ENCODE assay signal across 26 cellular contexts in the genomic region with DNA sequence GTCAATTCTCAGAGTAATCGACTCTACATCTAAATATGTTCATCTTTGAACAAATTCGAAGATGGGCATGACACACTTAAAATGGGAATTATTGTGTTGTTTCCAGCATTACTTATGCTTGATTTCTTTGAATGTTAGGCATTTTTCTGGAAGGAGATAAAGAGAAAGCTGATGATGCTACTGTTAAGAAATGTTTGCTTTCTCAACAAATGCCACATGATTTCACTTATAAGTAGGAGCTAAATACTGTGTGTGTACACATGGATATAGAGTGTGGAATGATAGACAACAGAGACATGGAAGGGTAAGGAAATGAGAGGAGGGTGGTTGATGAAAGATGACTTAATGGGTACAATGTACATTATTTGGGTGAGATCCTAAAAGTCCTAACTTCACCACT.
A peak's percentile ranks its signal among the peaks of the same experiment; 100 is the strongest.
DNase-seq lines count a peak whose midpoint lies in the region; ATAC-seq and TF ChIP-seq lines count a peak whose summit lies in the region.
"Had no signal": no experiment of that assay in that cellular context is flagged by ENCODE, and none has a peak within 500 bp of the region (broad histone marks: within the 10 kb centered on the region; RNA-seq: fewer than 3 reads in every experiment).

No MANE protein-coding gene starts in this region.

- peaks cover 3% of the 10 kb centered on the region for H3K36me3 Mint-ChIP-seq in endodermal cell (ENCODE audit: low read depth)
- H3K36me3 Mint-ChIP-seq: naive B cell had no signal

- ATAC-seq in HG03025 (IDR thresholded peaks at IDR 0.05; ENCODE audit: low FRiP score, unreplicated experiment) (no peak), HG03520 (IDR thresholded peaks at IDR 0.05; ENCODE audit: unreplicated experiment) (no peak)
- ATAC-seq: activated CD8-positive, alpha-beta T cell treated with anti-CD3 and anti-CD28 coated beads, Interleukin-2, amount 10 ng/mL, durations not matched to agents 7 days and 5 days; HCT116; Right ventricle myocardium inferior had no signal

- no peaks in the 10 kb centered on the region for H3K27me3 Mint-ChIP-seq in endodermal cell (ENCODE audit: insufficient read depth)

- peak overlapping the region; percentile 54 for H3K27ac ChIP-seq in SJSA1
- H3K27ac ChIP-seq in endodermal cell (ENCODE audit: low read depth, low read length), result no peak overlapping the region
- H3K27ac ChIP-seq: BLaER1, dorsolateral prefrontal cortex had no signal

- H3K4me3 ChIP-seq in SJSA1, result no peak overlapping the region
- H3K4me3 ChIP-seq in endodermal cell (ENCODE audit: low read length), result peak overlapping the region; percentile 65
- H3K4me3 ChIP-seq: BLaER1, dorsolateral prefrontal cortex had no signal

- no peak for TF ChIP-seq CTCF in endodermal cell (conservative IDR thresholded peaks at IDR 0.05)

- H3K27me3 ChIP-seq in SJSA1 (replicated peaks) (no peaks in the 10 kb centered on the region), endodermal cell (ENCODE audit: control insufficient read depth, insufficient read depth, low read length, poor library complexity, severe bottlenecking) (no peaks in the 10 kb centered on the region)
- H3K27me3 ChIP-seq: BLaER1, dorsolateral prefrontal cortex had no signal

- H3K4me1 ChIP-seq in SJSA1 (replicated peaks) (peaks cover 27% of the 10 kb centered on the region), endodermal cell (ENCODE audit: control insufficient read depth, insufficient read depth, low read length) (peaks cover 13% of the 10 kb centered on the region)
- H3K4me1 ChIP-seq: BLaER1 had no signal

- WGBS in endodermal cell (ENCODE audit: insufficient coverage in 1 of 2, insufficient read length in 1 of 2), 2 experiments, result 75% methylated on average over 2 of the region's 2 CpGs; no CpG with 5 or more reads in 1 of the 2 experiments

- H3K36me3 ChIP-seq in SJSA1, result no peaks in the 10 kb centered on the region
- no peaks in the 10 kb centered on the region for H3K36me3 ChIP-seq in endodermal cell (ENCODE audit: control insufficient read depth, insufficient read depth, low read length)
- H3K36me3 ChIP-seq: BLaER1 had no signal

- DNase-seq in DMS53 treated with DMSO at 0.1 percent for 48 hours (lab: John Stamatoyannopoulos, UW; ENCODE audit: unreplicated experiment), result peak; percentile 74
- DNase-seq in SJSA1 (ENCODE audit: low read depth in 1 of 2, low spot score in 2 of 2), result peak in 1 of 2 experiments; percentile 54
- no peak for DNase-seq in endodermal cell
- peak; percentile 26 for DNase-seq in non-pigmented ciliary epithelial cell (ENCODE audit: low read depth)
- no peak for DNase-seq in NOMO-1 treated with DMSO at 0.1 percent for 48 hours (lab: John Stamatoyannopoulos, UW; ENCODE audit: unreplicated experiment)
- DNase-seq in stimulated activated CD4-positive, alpha-beta T cell treated with anti-CD3 and anti-CD28 coated beads, Interleukin-4, amount 100 ng/mL, for 24 hours, result no peak
- DNase-seq: activated CD4-positive, CD25-positive, alpha-beta regulatory T cell treated with anti-CD3 and anti-CD28 coated beads, Interleukin-2, amount 50 U/mL, for 72 hours; activated CD8-positive, alpha-beta T cell treated with anti-CD3 and anti-CD28 coated beads, Interleukin-2, amount 10 ng/mL, durations not matched to agents 7 days and 5 days; activated gamma-delta T cell; caudate nucleus; COR-L47; DND-41; dorsolateral prefrontal cortex; naive B cell; NCI-H1105 treated with DMSO at 0.1 percent for 48 hours; NCI-H2081; NCI-H82; occipital lobe; small intestine; stimulated activated CD4-positive, alpha-beta T cell treated with anti-CD3 and anti-CD28 coated beads, Interleukin-2, amount 100 ng/mL, for 24 hours; T-helper 1 cell had no signal

- peaks cover 10% of the 10 kb centered on the region for H3K9me3 Mint-ChIP-seq in endodermal cell

- no peak overlapping the region for H3K27ac Mint-ChIP-seq in endodermal cell
- H3K27ac Mint-ChIP-seq: activated CD8-positive, alpha-beta T cell treated with anti-CD3 and anti-CD28 coated beads, Interleukin-2, amount 10 ng/mL, durations not matched to agents 7 days and 5 days; naive B cell had no signal

- H3K4me1 Mint-ChIP-seq in endodermal cell, result peaks cover 50% of the 10 kb centered on the region
- H3K4me1 Mint-ChIP-seq: naive B cell had no signal

- no peak overlapping the region for H3K9ac ChIP-seq in endodermal cell (ENCODE audit: extremely low read depth, low read length, poor library complexity, severe bottlenecking)
- H3K9ac ChIP-seq: BLaER1 had no signal

- H3K9me3 ChIP-seq in SJSA1 (replicated peaks) (no peaks in the 10 kb centered on the region), endodermal cell (ENCODE audit: control insufficient read depth, low read length) (peaks cover 13% of the 10 kb centered on the region)
- H3K9me3 ChIP-seq: BLaER1 had no signal

- H3K4me3 Mint-ChIP-seq in endodermal cell, result no peak overlapping the region
- H3K4me3 Mint-ChIP-seq: activated CD8-positive, alpha-beta T cell treated with anti-CD3 and anti-CD28 coated beads, Interleukin-2, amount 10 ng/mL, durations not matched to agents 7 days and 5 days; naive B cell had no signal

Comparison
In these comparisons a context has a peak if more than half of its experiments do, and no peak if none do; other contexts are left out.
1. DNase-seq: peak in DMS53 treated with DMSO at 0.1 percent for 48 hours (single experiment) and non-pigmented ciliary epithelial cell (single experiment); none in endodermal cell (single experiment), NOMO-1 treated with DMSO at 0.1 percent for 48 hours (single experiment) and stimulated activated CD4-positive, alpha-beta T cell treated with anti-CD3 and anti-CD28 coated beads, Interleukin-4, amount 100 ng/mL, for 24 hours (single experiment).